ENCODE assay signal across 7 cellular contexts in genomic region chrY:6389561-6389960, GRCh38.
A peak's percentile ranks its signal among the peaks of the same experiment; 100 is the strongest.
ATAC-seq and FAIRE-seq lines count a peak whose summit lies in the region.

No MANE protein-coding gene starts in this region.

- FAIRE-seq in islet of Langerhans (lab: Jason Lieb, UNC), result peak; percentile 49

- ATAC-seq in GM18498 (IDR thresholded peaks at IDR 0.05; ENCODE audit: unreplicated experiment) (peak; percentile 60), GM19043 (IDR thresholded peaks at IDR 0.05; ENCODE audit: low read depth, unreplicated experiment) (peak; percentile 77), HG02610 (IDR thresholded peaks at IDR 0.05; ENCODE audit: unreplicated experiment) (peak; percentile 81), HG02678 (IDR thresholded peaks at IDR 0.05; ENCODE audit: unreplicated experiment) (peak; percentile 54), HG03066 (IDR thresholded peaks at IDR 0.05; ENCODE audit: low read depth, unreplicated experiment) (peak; percentile 77), HG03457 (IDR thresholded peaks at IDR 0.05; ENCODE audit: unreplicated experiment) (peak; percentile 60)

Comparison
In these comparisons a context has a peak if more than half of its experiments do, and no peak if none do; other contexts are left out.
1. Peak in every context shown above with its lines: ATAC-seq.